ENCODE assay signal across 23 cellular contexts in the genomic region with DNA sequence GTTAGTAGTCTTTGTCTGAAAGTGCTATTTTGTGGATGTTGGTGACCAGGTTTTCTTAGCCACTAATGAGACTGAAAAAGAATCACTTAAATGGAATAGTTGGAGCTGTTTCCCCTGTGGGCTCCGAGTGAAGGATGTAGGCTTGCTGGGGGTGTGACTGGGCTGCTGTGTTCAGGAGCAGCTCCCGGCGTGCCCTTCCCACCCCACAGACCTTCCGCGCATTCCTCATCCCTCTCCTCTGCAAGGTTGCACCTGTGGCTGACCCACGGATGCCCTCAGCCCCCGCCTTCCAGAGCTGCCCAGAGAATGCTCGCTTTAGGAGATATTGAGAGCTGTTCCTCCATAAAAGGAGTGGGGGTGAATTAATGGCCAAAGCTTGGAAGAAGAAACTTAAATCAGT.
DNase-seq lines count a peak whose midpoint lies in the region; ATAC-seq, FAIRE-seq and TF ChIP-seq lines count a peak whose summit lies in the region.
"Had no signal": no experiment of that assay in that cellular context is flagged by ENCODE, and none has a peak within 500 bp of the region (broad histone marks: within the 10 kb centered on the region; RNA-seq: fewer than 3 reads in every experiment).

No MANE protein-coding gene starts in this region.

- no peak for TF ChIP-seq CTCF in coronary artery (IDR thresholded peaks at IDR 0.05)
- no peak for TF ChIP-seq CTCF in upper lobe of right lung (IDR thresholded peaks at IDR 0.05)

- no peak overlapping the region for H3K4me3 ChIP-seq in coronary artery
- no peak overlapping the region for H3K4me3 ChIP-seq in upper lobe of right lung
- H3K4me3 ChIP-seq: SJCRH30 had no signal

- peaks cover 24% of the 10 kb centered on the region for H3K36me3 Mint-ChIP-seq in T-cell

- H3K36me3 ChIP-seq in upper lobe of right lung: no peaks in the 10 kb centered on the region
- H3K36me3 ChIP-seq: SJCRH30 had no signal

- DNase-seq in cardiac septum (ENCODE audit: low spot score): peak; percentile 33
- no peak for DNase-seq in left cardiac atrium
- DNase-seq in coronary artery (ENCODE audit: low spot score): peak; percentile 59
- DNase-seq in left lobe of liver (ENCODE audit: low spot score): no peak
- no peak for DNase-seq in upper lobe of right lung
- DNase-seq in T-cell: no peak
- no peak for DNase-seq in GM19239 (ENCODE audit: insufficient read length, low spot score)
- DNase-seq in occipital lobe (lab: John Stamatoyannopoulos, UW): no peak
- DNase-seq: DMS153; DND-41; IMR-90; KG1; NCI-H1048; NCI-H1694 treated with DMSO at 0.1 percent for 48 hours; NCI-H2081; NCI-H82; NK-92 treated with Interleukin-12 subunit alpha and Interleukin-12 subunit beta, amount 100 ng/mL, for 24 hours; PC-3; SJCRH30 had no signal

- no peak overlapping the region for H3K27ac Mint-ChIP-seq in T-cell
- H3K27ac Mint-ChIP-seq: B cell had no signal

- POLR2A ChIA-PET in T-cell (lab: Charles Lee): no interaction called here

- no peak overlapping the region for H3K27ac ChIP-seq in coronary artery
- H3K27ac ChIP-seq in upper lobe of right lung: no peak overlapping the region
- H3K27ac ChIP-seq: SJCRH30 had no signal

- ATAC-seq in left cardiac atrium: no peak
- peak; percentile 21 for ATAC-seq in left lobe of liver
- peak; percentile 26 for ATAC-seq in upper lobe of right lung
- ATAC-seq in T-cell (replicated peaks in 1 of 4): no peak
- ATAC-seq: HCT116, PC-3, Right ventricle myocardium inferior had no signal

- H3K4me1 ChIP-seq in upper lobe of right lung: no peaks in the 10 kb centered on the region
- H3K4me1 ChIP-seq: SJCRH30 had no signal

- H3K27me3 Mint-ChIP-seq in T-cell: no peaks in the 10 kb centered on the region
- H3K27me3 Mint-ChIP-seq: B cell had no signal

- H3K4me3 Mint-ChIP-seq in T-cell: no peak overlapping the region
- H3K4me3 Mint-ChIP-seq: B cell, CD14-positive monocyte had no signal

- peaks cover 13 to 40% (median 31%) of the 10 kb centered on the region in 3 donors for H3K4me1 Mint-ChIP-seq in T-cell
- H3K4me1 Mint-ChIP-seq: B cell, CD14-positive monocyte had no signal

- H3K9me3 Mint-ChIP-seq in T-cell: no peaks in the 10 kb centered on the region
- H3K9me3 Mint-ChIP-seq: CD14-positive monocyte had no signal

- FAIRE-seq in GM19239 (lab: Jason Lieb, UNC): no peak

- no peaks in the 10 kb centered on the region for H3K27me3 ChIP-seq in upper lobe of right lung
- H3K27me3 ChIP-seq: SJCRH30 had no signal

- H3K9me3 ChIP-seq in upper lobe of right lung: no peaks in the 10 kb centered on the region
- H3K9me3 ChIP-seq: SJCRH30 had no signal

- CTCF ChIA-PET in T-cell (lab: Charles Lee): no interaction called here

- intact Hi-C loops in cardiac septum (cut with DNase I) (no loop called here), left cardiac atrium (cut with DNase I) (no loop called here), upper lobe of right lung (cut with DNase I) (no loop called here)

Comparison
In these comparisons a context has a peak if more than half of its experiments do, and no peak if none do; other contexts are left out.
1. DNase-seq: peak in cardiac septum (single experiment) and coronary artery (single experiment); none in left cardiac atrium (single experiment), left lobe of liver (single experiment), upper lobe of right lung (single experiment), T-cell (0 of 34), GM19239 (single experiment) and occipital lobe (single experiment).
2. ATAC-seq: peak in left lobe of liver (single experiment) and upper lobe of right lung (single experiment); none in left cardiac atrium (0 of 2) and T-cell (0 of 4).